In genomic region chr14:68143341-68143807, GRCh38 we compare ENCODE assay signal across 9 cellular contexts.
DNase-seq lines count a peak whose midpoint lies in the region; ATAC-seq and TF ChIP-seq lines count a peak whose summit lies in the region.
"Had no signal": no experiment of that assay in that cellular context is flagged by ENCODE, and none has a peak within 500 bp of the region (broad histone marks: within the 10 kb centered on the region; RNA-seq: fewer than 3 reads in every experiment).

No MANE protein-coding gene starts in this region.

- intact Hi-C loops in left cardiac atrium (cut with DNase I), result loop anchor here in 1 of 2 donors (5.0 kb wide), 1 partner anchor 104 kb away; no protein-coding TSS in a partner anchor
- intact Hi-C loops in gastrocnemius medialis (cut with DNase I; ENCODE audit: low total_unique reads), result loop anchor here (5.0 kb wide), 4 partner anchors 89 to 654 kb away; no protein-coding TSS in a partner anchor

- H3K36me3 ChIP-seq in gastrocnemius medialis, result no peaks in the 10 kb centered on the region

- peak overlapping the region; percentile 79 to 83 (median 82) for H3K27ac ChIP-seq in gastrocnemius medialis

- ATAC-seq in left cardiac atrium (peak; percentile 74 to 88), gastrocnemius medialis (peak; percentile 40 to 47), HG02870 (IDR thresholded peaks at IDR 0.05; ENCODE audit: unreplicated experiment) (no peak)

- DNase-seq in GM03348 (ENCODE audit: low spot score) (peak; percentile 32), UCSD-AML1 (lab: John Stamatoyannopoulos, UW; ENCODE audit: unreplicated experiment) (peak; percentile 56), left cardiac atrium (peak; percentile 79), gastrocnemius medialis (peak; percentile 56 to 80), ecto neural progenitor cell (ENCODE audit: low spot score) (no peak)
- no peak for DNase-seq in stimulated activated CD4-positive, alpha-beta T cell treated with anti-CD3 and anti-CD28 coated beads, Interleukin-4, amount 100 ng/mL, for 4 hours
- no peak for DNase-seq in stimulated activated CD4-positive, alpha-beta T cell treated with anti-CD3 and anti-CD28 coated beads, Interleukin-12 subunit alpha, Interleukin-12 subunit beta, amount 100 ng/mL, for 4 hours
- DNase-seq: NCI-H1417 treated with DMSO at 0.1 percent for 48 hours had no signal

- in situ Hi-C loops in gastrocnemius medialis (cut with MboI; ENCODE audit: low sequenced_read_pairs in 4 of 4), result no loop called here

- H3K4me1 ChIP-seq in gastrocnemius medialis, result peaks cover 61 to 80% of the 10 kb centered on the region in 2 donors

- H3K9me3 ChIP-seq in gastrocnemius medialis, result no peaks in the 10 kb centered on the region

- no peaks in the 10 kb centered on the region for H3K27me3 ChIP-seq in gastrocnemius medialis

- no peak overlapping the region for H3K4me3 ChIP-seq in gastrocnemius medialis

- TF ChIP-seq CTCF in gastrocnemius medialis (IDR thresholded peaks at IDR 0.05 in 4 of 5, conservative IDR thresholded peaks at IDR 0.05 in 1 of 5), result no peak

- no peak for TF ChIP-seq POLR2A in gastrocnemius medialis (IDR thresholded peaks at IDR 0.05)

Comparison
In these comparisons a context has a peak if more than half of its experiments do, and no peak if none do; other contexts are left out.
1. DNase-seq: peak in GM03348 (single experiment), UCSD-AML1 (single experiment), left cardiac atrium (single experiment) and gastrocnemius medialis (2 of 2); none in stimulated activated CD4-positive, alpha-beta T cell treated with anti-CD3 and anti-CD28 coated beads, Interleukin-4, amount 100 ng/mL, for 4 hours (0 of 2), stimulated activated CD4-positive, alpha-beta T cell treated with anti-CD3 and anti-CD28 coated beads, Interleukin-12 subunit alpha, Interleukin-12 subunit beta, amount 100 ng/mL, for 4 hours (single experiment) and ecto neural progenitor cell (single experiment).